1 cellular context compared by ENCODE assay signal in genomic region chr4:158768577-158769174, GRCh38.
TF ChIP-seq lines count a peak whose summit lies in the region.

Gene FNIP2, plus strand, starts transcription at chr4:158769026. Its CDS starts 187 bp downstream, at chr4:158769213.

TF ChIP-seq in HepG2, 621 proteins besides CTCF, POLR2A, EP300 and RAD21 (continued from another document and continues in another):
- TF ChIP-seq, protein P1, sequence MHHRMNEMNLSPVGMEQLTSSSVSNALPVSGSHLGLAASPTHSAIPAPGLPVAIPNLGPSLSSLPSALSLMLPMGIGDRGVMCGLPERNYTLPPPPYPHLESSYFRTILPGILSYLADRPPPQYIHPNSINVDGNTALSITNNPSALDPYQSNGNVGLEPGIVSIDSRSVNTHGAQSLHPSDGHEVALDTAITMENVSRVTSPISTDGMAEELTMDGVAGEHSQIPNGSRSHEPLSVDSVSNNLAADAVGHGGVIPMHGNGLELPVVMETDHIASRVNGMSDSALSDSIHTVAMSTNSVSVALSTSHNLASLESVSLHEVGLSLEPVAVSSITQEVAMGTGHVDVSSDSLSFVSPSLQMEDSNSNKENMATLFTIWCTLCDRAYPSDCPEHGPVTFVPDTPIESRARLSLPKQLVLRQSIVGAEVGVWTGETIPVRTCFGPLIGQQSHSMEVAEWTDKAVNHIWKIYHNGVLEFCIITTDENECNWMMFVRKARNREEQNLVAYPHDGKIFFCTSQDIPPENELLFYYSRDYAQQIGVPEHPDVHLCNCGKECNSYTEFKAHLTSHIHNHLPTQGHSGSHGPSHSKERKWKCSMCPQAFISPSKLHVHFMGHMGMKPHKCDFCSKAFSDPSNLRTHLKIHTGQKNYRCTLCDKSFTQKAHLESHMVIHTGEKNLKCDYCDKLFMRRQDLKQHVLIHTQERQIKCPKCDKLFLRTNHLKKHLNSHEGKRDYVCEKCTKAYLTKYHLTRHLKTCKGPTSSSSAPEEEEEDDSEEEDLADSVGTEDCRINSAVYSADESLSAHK (CRISPR knock-in tag; IDR thresholded peaks at IDR 0.05; ENCODE audit: borderline replicate concordance): no peak
- peak; percentile 78 for TF ChIP-seq MYC (CRISPR knock-in tag; IDR thresholded peaks at IDR 0.05; ENCODE audit: borderline replicate concordance)
- TF ChIP-seq HDAC1 (CRISPR knock-in tag; IDR thresholded peaks at IDR 0.05): peak; percentile 18; the same call in 1 of the 2 replicates
- peak; percentile 34; the same call in 1 of the 2 replicates for TF ChIP-seq ZNF230 (CRISPR knock-in tag; IDR thresholded peaks at IDR 0.05)
- TF ChIP-seq TBX2 (CRISPR knock-in tag; IDR thresholded peaks at IDR 0.05; ENCODE audit: borderline replicate concordance): peak; percentile 66; the same call in 1 of the 2 replicates
- TF ChIP-seq ERF (CRISPR knock-in tag; IDR thresholded peaks at IDR 0.05): 0 out of 2 replicates have a peak, but pooled peaks have one; percentile 48
- TF ChIP-seq YY1 (IDR thresholded peaks at IDR 0.05; ENCODE audit: insufficient read depth, insufficient replicate concordance, low read depth, low read length): peak; percentile 77
- no peak for TF ChIP-seq SP140L (CRISPR knock-in tag; IDR thresholded peaks at IDR 0.05; ENCODE audit: borderline replicate concordance)
- no peak for TF ChIP-seq JDP2 (CRISPR knock-in tag; IDR thresholded peaks at IDR 0.05; ENCODE audit: borderline replicate concordance)
- TF ChIP-seq CENPT (CRISPR knock-in tag; IDR thresholded peaks at IDR 0.05; ENCODE audit: low read depth): peak; percentile 66; the same call in 1 of the 2 replicates
- TF ChIP-seq ARHGAP35 (CRISPR knock-in tag; IDR thresholded peaks at IDR 0.05; ENCODE audit: borderline replicate concordance): peak; percentile 63; the same call in 1 of the 2 replicates
- TF ChIP-seq ZNF746 (CRISPR knock-in tag; IDR thresholded peaks at IDR 0.05): peak; percentile 37
- TF ChIP-seq, protein P2, sequence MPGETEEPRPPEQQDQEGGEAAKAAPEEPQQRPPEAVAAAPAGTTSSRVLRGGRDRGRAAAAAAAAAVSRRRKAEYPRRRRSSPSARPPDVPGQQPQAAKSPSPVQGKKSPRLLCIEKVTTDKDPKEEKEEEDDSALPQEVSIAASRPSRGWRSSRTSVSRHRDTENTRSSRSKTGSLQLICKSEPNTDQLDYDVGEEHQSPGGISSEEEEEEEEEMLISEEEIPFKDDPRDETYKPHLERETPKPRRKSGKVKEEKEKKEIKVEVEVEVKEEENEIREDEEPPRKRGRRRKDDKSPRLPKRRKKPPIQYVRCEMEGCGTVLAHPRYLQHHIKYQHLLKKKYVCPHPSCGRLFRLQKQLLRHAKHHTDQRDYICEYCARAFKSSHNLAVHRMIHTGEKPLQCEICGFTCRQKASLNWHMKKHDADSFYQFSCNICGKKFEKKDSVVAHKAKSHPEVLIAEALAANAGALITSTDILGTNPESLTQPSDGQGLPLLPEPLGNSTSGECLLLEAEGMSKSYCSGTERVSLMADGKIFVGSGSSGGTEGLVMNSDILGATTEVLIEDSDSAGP (CRISPR knock-in tag; IDR thresholded peaks at IDR 0.05; ENCODE audit: borderline replicate concordance): peak; percentile 99
- no peak for TF ChIP-seq ZNF136 (CRISPR knock-in tag; IDR thresholded peaks at IDR 0.05; ENCODE audit: low read depth)
- TF ChIP-seq IKZF4 (CRISPR knock-in tag; IDR thresholded peaks at IDR 0.05; ENCODE audit: borderline replicate concordance, low read depth, not compliant biosample characterization): peak; percentile 38
- TF ChIP-seq, protein P3, sequence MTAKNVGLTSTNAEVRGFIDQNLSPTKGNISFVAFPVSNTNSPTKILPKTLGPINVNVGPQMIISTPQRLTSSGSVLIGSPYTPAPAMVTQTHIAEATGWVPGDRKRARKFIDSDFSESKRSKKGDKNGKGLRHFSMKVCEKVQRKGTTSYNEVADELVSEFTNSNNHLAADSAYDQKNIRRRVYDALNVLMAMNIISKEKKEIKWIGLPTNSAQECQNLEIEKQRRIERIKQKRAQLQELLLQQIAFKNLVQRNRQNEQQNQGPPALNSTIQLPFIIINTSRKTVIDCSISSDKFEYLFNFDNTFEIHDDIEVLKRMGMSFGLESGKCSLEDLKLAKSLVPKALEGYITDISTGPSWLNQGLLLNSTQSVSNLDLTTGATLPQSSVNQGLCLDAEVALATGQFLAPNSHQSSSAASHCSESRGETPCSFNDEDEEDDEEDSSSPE (CRISPR knock-in tag; IDR thresholded peaks at IDR 0.05): peak; percentile 72
- TF ChIP-seq FOXP1 (IDR thresholded peaks at IDR 0.05): no peak
- no peak for TF ChIP-seq FOXP1 (CRISPR knock-in tag; IDR thresholded peaks at IDR 0.05)
- peak; percentile 48; the same call in 1 of the 2 replicates for TF ChIP-seq ZBTB1 (CRISPR knock-in tag; IDR thresholded peaks at IDR 0.05; ENCODE audit: borderline replicate concordance)
- TF ChIP-seq, protein P4, sequence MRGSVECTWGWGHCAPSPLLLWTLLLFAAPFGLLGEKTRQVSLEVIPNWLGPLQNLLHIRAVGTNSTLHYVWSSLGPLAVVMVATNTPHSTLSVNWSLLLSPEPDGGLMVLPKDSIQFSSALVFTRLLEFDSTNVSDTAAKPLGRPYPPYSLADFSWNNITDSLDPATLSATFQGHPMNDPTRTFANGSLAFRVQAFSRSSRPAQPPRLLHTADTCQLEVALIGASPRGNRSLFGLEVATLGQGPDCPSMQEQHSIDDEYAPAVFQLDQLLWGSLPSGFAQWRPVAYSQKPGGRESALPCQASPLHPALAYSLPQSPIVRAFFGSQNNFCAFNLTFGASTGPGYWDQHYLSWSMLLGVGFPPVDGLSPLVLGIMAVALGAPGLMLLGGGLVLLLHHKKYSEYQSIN (CRISPR knock-in tag; IDR thresholded peaks at IDR 0.05; ENCODE audit: borderline replicate concordance): no peak
- TF ChIP-seq ZNF430 (CRISPR knock-in tag; IDR thresholded peaks at IDR 0.05): peak; percentile 55; the same call in 1 of the 2 replicates
- TF ChIP-seq ZNF546 (CRISPR knock-in tag; conservative IDR thresholded peaks at IDR 0.05): 0 out of 2 replicates have a peak, but pooled peaks have one; percentile 38
- peak; percentile 69; the same call in 1 of the 2 replicates for TF ChIP-seq ZNF724P (CRISPR knock-in tag; IDR thresholded peaks at IDR 0.05; ENCODE audit: borderline replicate concordance)
- peak; percentile 61 for TF ChIP-seq RNF2 (conservative IDR thresholded peaks at IDR 0.05; ENCODE audit: low read depth)
- peak; percentile 79; the same call in 1 of the 2 replicates for TF ChIP-seq ZNF563 (CRISPR knock-in tag; IDR thresholded peaks at IDR 0.05)
- peak; percentile 90; the same call in 1 of the 2 replicates for TF ChIP-seq TOPORS (CRISPR knock-in tag; IDR thresholded peaks at IDR 0.05)
- no peak for TF ChIP-seq ZNF570 (CRISPR knock-in tag; IDR thresholded peaks at IDR 0.05; ENCODE audit: borderline replicate concordance)
- TF ChIP-seq NR1H2 (CRISPR knock-in tag; IDR thresholded peaks at IDR 0.05; ENCODE audit: borderline replicate concordance, low read depth): peak; percentile 66; the same call in 1 of the 2 replicates
- peak; percentile 60; the same call in 1 of the 2 replicates for TF ChIP-seq ZNF24 (IDR thresholded peaks at IDR 0.05)
- no peak for TF ChIP-seq CCAR2 (optimal IDR thresholded peaks at IDR 0.05; ENCODE audit: low read depth, low read length)
- TF ChIP-seq, protein P5, sequence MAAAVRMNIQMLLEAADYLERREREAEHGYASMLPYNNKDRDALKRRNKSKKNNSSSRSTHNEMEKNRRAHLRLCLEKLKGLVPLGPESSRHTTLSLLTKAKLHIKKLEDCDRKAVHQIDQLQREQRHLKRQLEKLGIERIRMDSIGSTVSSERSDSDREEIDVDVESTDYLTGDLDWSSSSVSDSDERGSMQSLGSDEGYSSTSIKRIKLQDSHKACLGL (CRISPR knock-in tag; IDR thresholded peaks at IDR 0.05): no peak
- no peak for TF ChIP-seq ZBTB3 (CRISPR knock-in tag; IDR thresholded peaks at IDR 0.05; ENCODE audit: borderline replicate concordance, low read depth)
- TF ChIP-seq SOX13 (IDR thresholded peaks at IDR 0.05): no peak
- TF ChIP-seq SOX13 (CRISPR knock-in tag; conservative IDR thresholded peaks at IDR 0.05 in 1 of 2, IDR thresholded peaks at IDR 0.05 in 1 of 2): peak in 1 of 2 experiments; percentile 56; a peak in 2 of 4 replicates
- TF ChIP-seq ZNF124 (CRISPR knock-in tag; IDR thresholded peaks at IDR 0.05): peak; percentile 69; the same call in 1 of the 2 replicates
- TF ChIP-seq, protein P6, sequence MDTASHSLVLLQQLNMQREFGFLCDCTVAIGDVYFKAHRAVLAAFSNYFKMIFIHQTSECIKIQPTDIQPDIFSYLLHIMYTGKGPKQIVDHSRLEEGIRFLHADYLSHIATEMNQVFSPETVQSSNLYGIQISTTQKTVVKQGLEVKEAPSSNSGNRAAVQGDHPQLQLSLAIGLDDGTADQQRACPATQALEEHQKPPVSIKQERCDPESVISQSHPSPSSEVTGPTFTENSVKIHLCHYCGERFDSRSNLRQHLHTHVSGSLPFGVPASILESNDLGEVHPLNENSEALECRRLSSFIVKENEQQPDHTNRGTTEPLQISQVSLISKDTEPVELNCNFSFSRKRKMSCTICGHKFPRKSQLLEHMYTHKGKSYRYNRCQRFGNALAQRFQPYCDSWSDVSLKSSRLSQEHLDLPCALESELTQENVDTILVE (CRISPR knock-in tag; IDR thresholded peaks at IDR 0.05): peak; percentile 71; the same call in 1 of the 2 replicates
- TF ChIP-seq LBX2 (CRISPR knock-in tag; IDR thresholded peaks at IDR 0.05; ENCODE audit: borderline replicate concordance): peak; percentile 62; the same call in 1 of the 2 replicates
- TF ChIP-seq ARNT2 (CRISPR knock-in tag; IDR thresholded peaks at IDR 0.05; ENCODE audit: low read depth): peak; percentile 77
- 0 out of 2 replicates have a peak, but pooled peaks have one; percentile 18 for TF ChIP-seq TFE3 (CRISPR knock-in tag; IDR thresholded peaks at IDR 0.05)
- TF ChIP-seq, protein P7, sequence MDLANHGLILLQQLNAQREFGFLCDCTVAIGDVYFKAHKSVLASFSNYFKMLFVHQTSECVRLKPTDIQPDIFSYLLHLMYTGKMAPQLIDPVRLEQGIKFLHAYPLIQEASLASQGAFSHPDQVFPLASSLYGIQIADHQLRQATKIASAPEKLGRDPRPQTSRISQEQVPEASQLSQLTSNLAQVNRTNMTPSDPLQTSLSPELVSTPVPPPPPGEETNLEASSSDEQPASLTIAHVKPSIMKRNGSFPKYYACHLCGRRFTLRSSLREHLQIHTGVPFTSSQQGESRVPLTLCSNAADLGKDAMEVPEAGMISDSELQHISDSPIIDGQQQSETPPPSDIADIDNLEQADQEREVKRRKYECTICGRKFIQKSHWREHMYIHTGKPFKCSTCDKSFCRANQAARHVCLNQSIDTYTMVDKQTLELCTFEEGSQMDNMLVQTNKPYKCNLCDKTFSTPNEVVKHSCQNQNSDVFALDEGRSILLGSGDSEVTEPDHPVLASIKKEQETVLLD (CRISPR knock-in tag; IDR thresholded peaks at IDR 0.05; ENCODE audit: low read depth): peak; percentile 62; the same call in 1 of the 2 replicates
- TF ChIP-seq RERE (CRISPR knock-in tag; IDR thresholded peaks at IDR 0.05; ENCODE audit: low read depth): peak; percentile 29; the same call in 1 of the 2 replicates
- TF ChIP-seq RBFOX2 (IDR thresholded peaks at IDR 0.05; ENCODE audit: low read depth, low read length): peak; percentile 89
- TF ChIP-seq ZNF598 (CRISPR knock-in tag; IDR thresholded peaks at IDR 0.05; ENCODE audit: borderline replicate concordance): peak; percentile 40; the same call in 1 of the 2 replicates
- TF ChIP-seq EHMT2 (IDR thresholded peaks at IDR 0.05; ENCODE audit: borderline replicate concordance, low read depth, low read length): no peak
- peak; percentile 31; the same call in 1 of the 2 replicates for TF ChIP-seq CBFB (CRISPR knock-in tag; IDR thresholded peaks at IDR 0.05)
